ENCODE assay signal across 1 cellular context in genomic region chr13:45340422-45341033, GRCh38.
TF ChIP-seq lines count a peak whose summit lies in the region.

No MANE protein-coding gene starts in this region.

TF ChIP-seq in K562, 482 proteins besides CTCF, POLR2A, EP300 and RAD21 (continued from another document and continues in another):
- no peak for TF ChIP-seq HDAC6 (IDR thresholded peaks at IDR 0.05; ENCODE audit: low read depth, low read length)
- TF ChIP-seq ZNF347 (CRISPR knock-in tag; IDR thresholded peaks at IDR 0.05; ENCODE audit: low read depth): no peak
- TF ChIP-seq GTF2F1 (IDR thresholded peaks at IDR 0.05; ENCODE audit: low read depth, low read length): 0 out of 2 replicates have a peak, but pooled peaks have one; percentile 41
- TF ChIP-seq TSC22D4 (tag; IDR thresholded peaks at IDR 0.05): no peak
- TF ChIP-seq TCF3 (CRISPR knock-in tag; IDR thresholded peaks at IDR 0.05): no peak
- TF ChIP-seq, protein P1, sequence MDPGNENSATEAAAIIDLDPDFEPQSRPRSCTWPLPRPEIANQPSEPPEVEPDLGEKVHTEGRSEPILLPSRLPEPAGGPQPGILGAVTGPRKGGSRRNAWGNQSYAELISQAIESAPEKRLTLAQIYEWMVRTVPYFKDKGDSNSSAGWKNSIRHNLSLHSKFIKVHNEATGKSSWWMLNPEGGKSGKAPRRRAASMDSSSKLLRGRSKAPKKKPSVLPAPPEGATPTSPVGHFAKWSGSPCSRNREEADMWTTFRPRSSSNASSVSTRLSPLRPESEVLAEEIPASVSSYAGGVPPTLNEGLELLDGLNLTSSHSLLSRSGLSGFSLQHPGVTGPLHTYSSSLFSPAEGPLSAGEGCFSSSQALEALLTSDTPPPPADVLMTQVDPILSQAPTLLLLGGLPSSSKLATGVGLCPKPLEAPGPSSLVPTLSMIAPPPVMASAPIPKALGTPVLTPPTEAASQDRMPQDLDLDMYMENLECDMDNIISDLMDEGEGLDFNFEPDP (CRISPR knock-in tag; IDR thresholded peaks at IDR 0.05): no peak
- TF ChIP-seq CEBPB (tag; IDR thresholded peaks at IDR 0.05): peak; percentile 99
- no peak for TF ChIP-seq CBX5 (IDR thresholded peaks at IDR 0.05; ENCODE audit: borderline replicate concordance, low read depth)
- no peak for TF ChIP-seq PRMT5 (CRISPR knock-in tag; IDR thresholded peaks at IDR 0.05)
- peak in 1 of 2 experiments; percentile 77; a peak in 2 of 4 replicates for TF ChIP-seq RCOR1 (IDR thresholded peaks at IDR 0.05; ENCODE audit: borderline replicate concordance in 1 of 2, low read depth in 2 of 2, low read length in 2 of 2)
- peak; percentile 29; the same call in 1 of the 2 replicates for TF ChIP-seq ZNF511 (CRISPR knock-in tag; IDR thresholded peaks at IDR 0.05)
- no peak for TF ChIP-seq RREB1 (CRISPR knock-in tag; IDR thresholded peaks at IDR 0.05)
- no peak for TF ChIP-seq ZNF316 (IDR thresholded peaks at IDR 0.05)
- TF ChIP-seq CTBP1 (IDR thresholded peaks at IDR 0.05; ENCODE audit: borderline replicate concordance): no peak
- TF ChIP-seq ZNF174 (CRISPR knock-in tag; IDR thresholded peaks at IDR 0.05): no peak
- no peak for TF ChIP-seq ZNF408 (CRISPR knock-in tag; IDR thresholded peaks at IDR 0.05; ENCODE audit: low read depth)
- no peak for TF ChIP-seq ZNF655 (CRISPR knock-in tag; IDR thresholded peaks at IDR 0.05)
- TF ChIP-seq BRCA1 (IDR thresholded peaks at IDR 0.05): no peak
- TF ChIP-seq BRCA1 (CRISPR knock-in tag; IDR thresholded peaks at IDR 0.05): no peak
- TF ChIP-seq CBFA2T3 (IDR thresholded peaks at IDR 0.05): peak; percentile 19; the same call in 1 of the 2 replicates
- TF ChIP-seq POLR2AphosphoS2 (IDR thresholded peaks at IDR 0.05; ENCODE audit: low read length): peak; percentile 34; the same call in 1 of the 2 replicates
- no peak for TF ChIP-seq MEF2A (IDR thresholded peaks at IDR 0.05; ENCODE audit: control insufficient read depth, low read depth, low read length)
- TF ChIP-seq FOXM1 (IDR thresholded peaks at IDR 0.05; ENCODE audit: low read depth): no peak
- 0 out of 2 replicates have a peak, but pooled peaks have one; percentile 41 for TF ChIP-seq FOXM1 (CRISPR knock-in tag; IDR thresholded peaks at IDR 0.05; ENCODE audit: low read depth)
- peak; percentile 39; the same call in 1 of the 2 replicates for TF ChIP-seq ZBTB7A (IDR thresholded peaks at IDR 0.05; ENCODE audit: borderline replicate concordance, control insufficient read depth, low read depth, low read length)
- no peak for TF ChIP-seq ZNF184 (CRISPR knock-in tag; IDR thresholded peaks at IDR 0.05)
- TF ChIP-seq NR3C1 (CRISPR knock-in tag; IDR thresholded peaks at IDR 0.05): no peak
- no peak for TF ChIP-seq ZKSCAN1 (IDR thresholded peaks at IDR 0.05; ENCODE audit: low read depth, low read length)
- no peak for TF ChIP-seq E2F5 (CRISPR knock-in tag; IDR thresholded peaks at IDR 0.05)
- TF ChIP-seq CREM (IDR thresholded peaks at IDR 0.05; ENCODE audit: low read depth): peak; percentile 69
- no peak for TF ChIP-seq ADNP (tag; IDR thresholded peaks at IDR 0.05)
- TF ChIP-seq FOXA3 (CRISPR knock-in tag; conservative IDR thresholded peaks at IDR 0.05 in 1 of 2, IDR thresholded peaks at IDR 0.05 in 1 of 2): 0 out of 4 replicates have a peak, but pooled peaks of 1 of the 2 experiments have one; percentile 36
- TF ChIP-seq JUN (IDR thresholded peaks at IDR 0.05; ENCODE audit: borderline replicate concordance, low read depth, low read length): no peak
- TF ChIP-seq JUN (CRISPR knock-in tag; IDR thresholded peaks at IDR 0.05; ENCODE audit: borderline replicate concordance): 0 out of 2 replicates have a peak, but pooled peaks have one; percentile 36
- TF ChIP-seq ZNF224 (CRISPR knock-in tag; IDR thresholded peaks at IDR 0.05): no peak
- TF ChIP-seq RUNX1 (IDR thresholded peaks at IDR 0.05; ENCODE audit: low read depth): no peak
- no peak for TF ChIP-seq NR2C2 (CRISPR knock-in tag; IDR thresholded peaks at IDR 0.05)
- TF ChIP-seq NR2C2 (tag; IDR thresholded peaks at IDR 0.05): no peak
- TF ChIP-seq ATF2 (CRISPR knock-in tag; IDR thresholded peaks at IDR 0.05): no peak
- TF ChIP-seq TGIF2 (CRISPR knock-in tag; IDR thresholded peaks at IDR 0.05): no peak
- TF ChIP-seq GATA2 (CRISPR knock-in tag; IDR thresholded peaks at IDR 0.05): no peak
- TF ChIP-seq BRF1 (IDR thresholded peaks at IDR 0.05; ENCODE audit: borderline replicate concordance, extremely low read depth, insufficient read length): no peak
- TF ChIP-seq ZNF77 (CRISPR knock-in tag; IDR thresholded peaks at IDR 0.05): no peak
- no peak for TF ChIP-seq ZNF134 (CRISPR knock-in tag; conservative IDR thresholded peaks at IDR 0.05)
- TF ChIP-seq ZC3H4 (CRISPR knock-in tag; IDR thresholded peaks at IDR 0.05; ENCODE audit: borderline replicate concordance): no peak
- TF ChIP-seq RBM34 (IDR thresholded peaks at IDR 0.05; ENCODE audit: borderline replicate concordance, insufficient read depth, low read length): no peak
- no peak for TF ChIP-seq FOS (IDR thresholded peaks at IDR 0.05; ENCODE audit: extremely low read depth, insufficient read length)
- TF ChIP-seq SNIP1 (IDR thresholded peaks at IDR 0.05; ENCODE audit: low read depth): no peak
- TF ChIP-seq JUNB (CRISPR knock-in tag; conservative IDR thresholded peaks at IDR 0.05): no peak
- no peak for TF ChIP-seq GATAD2B (IDR thresholded peaks at IDR 0.05; ENCODE audit: borderline replicate concordance)
- no peak for TF ChIP-seq PHB (CRISPR knock-in tag; IDR thresholded peaks at IDR 0.05)
- no peak for TF ChIP-seq NONO (IDR thresholded peaks at IDR 0.05; ENCODE audit: low read depth in 2 of 2, low read length in 1 of 2)
- TF ChIP-seq YBX1 (IDR thresholded peaks at IDR 0.05): no peak
- no peak for TF ChIP-seq KAT7 (CRISPR knock-in tag; IDR thresholded peaks at IDR 0.05; ENCODE audit: borderline replicate concordance)
- no peak for TF ChIP-seq PML (IDR thresholded peaks at IDR 0.05; ENCODE audit: low read length)
- TF ChIP-seq SRSF9 (IDR thresholded peaks at IDR 0.05; ENCODE audit: borderline replicate concordance, low read depth, low read length): no peak
- TF ChIP-seq ZBTB8A (IDR thresholded peaks at IDR 0.05; ENCODE audit: partially characterized antibody): no peak
- TF ChIP-seq MBD2 (IDR thresholded peaks at IDR 0.05; ENCODE audit: borderline replicate concordance, low read depth): 0 out of 2 replicates have a peak, but pooled peaks have one; percentile 38
- TF ChIP-seq DPF2 (IDR thresholded peaks at IDR 0.05): peak; percentile 50; the same call in 1 of the 2 replicates
- TF ChIP-seq ZNF518B (CRISPR knock-in tag; IDR thresholded peaks at IDR 0.05): no peak
- TF ChIP-seq TFAM (CRISPR knock-in tag; conservative IDR thresholded peaks at IDR 0.05): no peak
- no peak for TF ChIP-seq COPS2 (conservative IDR thresholded peaks at IDR 0.05)
- TF ChIP-seq KLF16 (IDR thresholded peaks at IDR 0.05): peak; percentile 79; the same call in 1 of the 2 replicates
- no peak for TF ChIP-seq SAFB (IDR thresholded peaks at IDR 0.05; ENCODE audit: borderline replicate concordance, low read depth, low read length)
- TF ChIP-seq, protein P2, sequence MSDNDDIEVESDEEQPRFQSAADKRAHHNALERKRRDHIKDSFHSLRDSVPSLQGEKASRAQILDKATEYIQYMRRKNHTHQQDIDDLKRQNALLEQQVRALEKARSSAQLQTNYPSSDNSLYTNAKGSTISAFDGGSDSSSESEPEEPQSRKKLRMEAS (CRISPR knock-in tag; IDR thresholded peaks at IDR 0.05): no peak; the same call in 1 of the 2 replicates
